8 cellular contexts compared by ENCODE assay signal in the genomic region with DNA sequence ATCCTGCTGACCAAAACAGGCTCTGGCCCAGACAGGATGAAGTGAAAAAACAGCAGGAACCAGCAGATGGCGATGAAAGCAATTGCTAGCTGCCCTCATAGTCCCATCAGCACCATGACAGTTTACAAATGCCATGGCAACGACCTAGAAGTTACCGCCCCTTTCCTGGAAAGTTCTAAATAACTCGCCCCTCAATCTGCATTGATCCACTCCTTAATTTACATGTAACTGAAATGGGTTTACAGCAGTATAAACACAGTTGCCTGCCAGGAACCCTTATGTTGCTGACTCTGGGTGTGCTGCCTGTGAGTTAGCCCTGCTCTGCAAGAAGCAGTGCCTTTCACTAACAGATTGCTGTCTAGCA.
DNase-seq lines count a peak whose midpoint lies in the region; ATAC-seq and TF ChIP-seq lines count a peak whose summit lies in the region.

No MANE protein-coding gene starts in this region.

- H3K9ac ChIP-seq in IMR-90 (ENCODE audit: low read depth, low read length), result no peak overlapping the region

- no peak overlapping the region for H3K4me3 ChIP-seq in IMR-90 (ENCODE audit: insufficient read depth, low read depth, low read length)
- H3K4me3 ChIP-seq in lower lobe of right lung, result no peak overlapping the region
- H3K4me3 ChIP-seq in thyroid gland (replicated peaks in 1 of 3), result no peak overlapping the region

- H4K91ac ChIP-seq in IMR-90 (ENCODE audit: insufficient read depth, low read depth, low read length), result no peak overlapping the region

- peak; percentile 86 for ATAC-seq in GM21367 (IDR thresholded peaks at IDR 0.05; ENCODE audit: unreplicated experiment)
- peak; percentile 93 for ATAC-seq in IMR-90 (ENCODE audit: low read depth)
- peak; percentile 75 to 78 for ATAC-seq in lower lobe of right lung

- H2BK20ac ChIP-seq in IMR-90 (ENCODE audit: low read depth, low read length), result no peak overlapping the region

- in situ Hi-C loops in IMR-90 (cut with MboI; ENCODE audit: low sequenced_read_pairs), result no loop called here

- intact Hi-C loops in IMR-90 (cut with micrococcal nuclease) (no loop called here), lower lobe of right lung (cut with DNase I) (no loop called here), thyroid gland (cut with DNase I) (no loop called here)

- H4K8ac ChIP-seq in IMR-90 (ENCODE audit: low read depth in 2 of 2, low read length in 2 of 2), result no peak overlapping the region

- no peak overlapping the region for H3K4ac ChIP-seq in IMR-90 (ENCODE audit: low read depth, low read length)

- H2BK5ac ChIP-seq in IMR-90 (ENCODE audit: low read depth, low read length, poor library complexity, severe bottlenecking), result no peak overlapping the region

- no peak overlapping the region for H2BK15ac ChIP-seq in IMR-90 (ENCODE audit: low read depth, low read length)

- H3K36me3 ChIP-seq in IMR-90 (ENCODE audit: control insufficient read depth, insufficient read depth, low read length), result no peaks in the 10 kb centered on the region
- no peaks in the 10 kb centered on the region for H3K36me3 ChIP-seq in lower lobe of right lung
- H3K36me3 ChIP-seq in thyroid gland, result no peaks in the 10 kb centered on the region

- no peaks in the 10 kb centered on the region for H3K9me3 ChIP-seq in IMR-90 (ENCODE audit: control insufficient read depth, insufficient read depth, low read length)
- H3K9me3 ChIP-seq in lower lobe of right lung, result no peaks in the 10 kb centered on the region
- H3K9me3 ChIP-seq in thyroid gland, result no peaks in the 10 kb centered on the region

- H4K5ac ChIP-seq in IMR-90 (ENCODE audit: low read depth, low read length), result no peak overlapping the region

- H2AK5ac ChIP-seq in IMR-90 (ENCODE audit: low read depth, low read length), result no peak overlapping the region

- CTCF ChIA-PET in IMR-90 (lab: Yijun Ruan, JAX), result interaction anchor here (0.7 to 1.1 kb wide), 3 partner anchors 41 to 124 kb away, joined by 3 to 4 read pairs (median 3); no protein-coding TSS in a partner anchor

- H3K27ac ChIP-seq in IMR-90 (ENCODE audit: insufficient read depth, low read length) (no peak overlapping the region), lower lobe of right lung (no peak overlapping the region), thyroid gland (no peak overlapping the region)

- H3K79me1 ChIP-seq in IMR-90 (ENCODE audit: low read depth in 1 of 2, low read length in 2 of 2), result no peaks in the 10 kb centered on the region

- dilution Hi-C loops in IMR-90 (cut with HindIII; ENCODE audit: low sequenced_read_pairs, unreplicated experiment), result no loop called here

- TF ChIP-seq RAD21 in IMR-90 (IDR thresholded peaks at IDR 0.05; ENCODE audit: low read length), result peak; percentile 48

- no peaks in the 10 kb centered on the region for H4K20me1 ChIP-seq in IMR-90 (ENCODE audit: insufficient read depth, low read length)

- no peak overlapping the region for H3K18ac ChIP-seq in IMR-90 (ENCODE audit: low read depth, low read length)

- no peak overlapping the region for H3K23ac ChIP-seq in IMR-90 (ENCODE audit: low read depth, low read length)

- BruUV-seq in IMR-90 (replicated peaks; lab: Mats Ljungman, UMichigan), result no TSS peak

- no peaks in the 10 kb centered on the region for H3K4me1 ChIP-seq in IMR-90 (ENCODE audit: control insufficient read depth, insufficient read depth, low read length)
- H3K4me1 ChIP-seq in lower lobe of right lung, result no peaks in the 10 kb centered on the region
- H3K4me1 ChIP-seq in thyroid gland, result no peaks in the 10 kb centered on the region

- H2AFZ ChIP-seq in IMR-90 (replicated peaks; ENCODE audit: low read length, poor library complexity), result no peak overlapping the region

- H2BK120ac ChIP-seq in IMR-90 (ENCODE audit: low read depth, low read length), result no peak overlapping the region

- H3K9me1 ChIP-seq in IMR-90 (ENCODE audit: insufficient read depth, low read length), result no peaks in the 10 kb centered on the region

- no peak overlapping the region for H3K56ac ChIP-seq in IMR-90 (ENCODE audit: extremely low read depth, insufficient read depth, low read length)

- peak; percentile 79 for DNase-seq in NCI-H82 (lab: John Stamatoyannopoulos, UW)
- DNase-seq in NCI-H82 treated with DMSO at 0.1 percent for 48 hours (lab: John Stamatoyannopoulos, UW; ENCODE audit: unreplicated experiment), result no peak
- peak; percentile 60 for DNase-seq in IMR-90
- DNase-seq in SIG-M5 treated with dmso at 0.1 percent for 504 hours (lab: John Stamatoyannopoulos, UW; ENCODE audit: unreplicated experiment), result peak; percentile 80
- peak; percentile 4 for DNase-seq in cerebellum (ENCODE audit: low spot score)
- peak; percentile 28 for DNase-seq in lower lobe of right lung
- DNase-seq in thyroid gland, result peak; percentile 14 to 15

- WGBS in IMR-90 (ENCODE audit: extremely low coverage in 2 of 2, insufficient read length in 1 of 2), 2 experiments, result 10% methylated on average over 2 of the region's 4 CpGs; no CpG with 5 or more reads in 1 of the 2 experiments
- 5 to 17% methylated on average over 4 of the region's 4 CpGs for WGBS in thyroid gland, 2 donors

- no peak for TF ChIP-seq POLR2A in IMR-90 (IDR thresholded peaks at IDR 0.05; ENCODE audit: low read depth, low read length)
- TF ChIP-seq POLR2A in thyroid gland (IDR thresholded peaks at IDR 0.05), result no peak

- H3K4me2 ChIP-seq in IMR-90 (ENCODE audit: low read depth, low read length), result no peak overlapping the region

- H3K27me3 ChIP-seq in IMR-90 (ENCODE audit: control insufficient read depth, insufficient read depth, low read length), result no peaks in the 10 kb centered on the region
- H3K27me3 ChIP-seq in lower lobe of right lung (ENCODE audit: low read depth), result no peaks in the 10 kb centered on the region
- no peaks in the 10 kb centered on the region for H3K27me3 ChIP-seq in thyroid gland

- no peak overlapping the region for H2AK9ac ChIP-seq in IMR-90 (replicated peaks; ENCODE audit: low read depth, low read length, poor library complexity)

- TF ChIP-seq CTCF in IMR-90 (conservative IDR thresholded peaks at IDR 0.05; ENCODE audit: low read depth, low read length) (peak; percentile 52), lower lobe of right lung (IDR thresholded peaks at IDR 0.05) (peak; percentile 57), thyroid gland (IDR thresholded peaks at IDR 0.05) (peak in 2 of 6 experiments; percentile 34 to 40)

- POLR2A ChIA-PET in IMR-90 (lab: Charles Lee; ENCODE audit: unreplicated experiment), result no interaction called here

- no peak overlapping the region for H3K14ac ChIP-seq in IMR-90 (replicated peaks; ENCODE audit: low read depth, low read length)

TF ChIP-seq in IMR-90, 13 proteins besides CTCF, POLR2A, EP300 and RAD21:
- TF ChIP-seq SMC3 (IDR thresholded peaks at IDR 0.05; ENCODE audit: low read depth, low read length), result peak; percentile 39
- TF ChIP-seq MXI1 (IDR thresholded peaks at IDR 0.05; ENCODE audit: borderline replicate concordance, low read depth, low read length), result no peak
